ENCODE assay signal across 1 cellular context in genomic region chr11:94581926-94582325, GRCh38.
TF ChIP-seq lines count a peak whose summit lies in the region.

No MANE protein-coding gene starts in this region.

TF ChIP-seq in HepG2, 621 proteins besides CTCF, POLR2A, EP300 and RAD21 (continued from another document):
- TF ChIP-seq ZNF343 (CRISPR knock-in tag; IDR thresholded peaks at IDR 0.05) (no peak), ZNF687 (CRISPR knock-in tag; IDR thresholded peaks at IDR 0.05) (no peak), NFKBIZ (CRISPR knock-in tag; IDR thresholded peaks at IDR 0.05) (no peak), PAWR (CRISPR knock-in tag; IDR thresholded peaks at IDR 0.05; ENCODE audit: borderline replicate concordance) (no peak), FOXP1 (IDR thresholded peaks at IDR 0.05) (no peak), FOXP1 (CRISPR knock-in tag; IDR thresholded peaks at IDR 0.05) (no peak), ZNF225 (CRISPR knock-in tag; IDR thresholded peaks at IDR 0.05) (no peak), MTA3 (CRISPR knock-in tag; IDR thresholded peaks at IDR 0.05) (no peak), KMT2B (CRISPR knock-in tag; IDR thresholded peaks at IDR 0.05) (no peak), NR0B2 (CRISPR knock-in tag; IDR thresholded peaks at IDR 0.05) (no peak), TBP (CRISPR knock-in tag; IDR thresholded peaks at IDR 0.05) (no peak), GATAD1 (CRISPR knock-in tag; IDR thresholded peaks at IDR 0.05) (no peak), U2AF2 (IDR thresholded peaks at IDR 0.05; ENCODE audit: low read depth, low read length) (no peak), FOXO1 (CRISPR knock-in tag; IDR thresholded peaks at IDR 0.05) (no peak), MLLT10 (CRISPR knock-in tag; IDR thresholded peaks at IDR 0.05) (no peak), ZNF772 (CRISPR knock-in tag; IDR thresholded peaks at IDR 0.05) (no peak), BRCA1 (CRISPR knock-in tag; IDR thresholded peaks at IDR 0.05) (no peak), ZNF232 (CRISPR knock-in tag; IDR thresholded peaks at IDR 0.05; ENCODE audit: borderline replicate concordance) (no peak)
